20 cellular contexts compared by ENCODE assay signal in genomic region chr2:18242716-18243115, GRCh38.
"Had no signal": no experiment of that assay in that cellular context is flagged by ENCODE, and none has a peak within 500 bp of the region (broad histone marks: within the 10 kb centered on the region; RNA-seq: fewer than 3 reads in every experiment).

No MANE protein-coding gene starts in this region.

- DNase-seq: KBM-7, MV-4-11, NCI-H1048, NCI-H1105, NCI-H1417, NCI-H1436 treated with DMSO at 0.1 percent for 48 hours, NCI-H1694, NCI-H187 treated with DMSO at 0.1 percent for 48 hours, NCI-H2029 treated with DMSO at 0.1 percent for 48 hours, NCI-H2171 treated with DMSO at 0.1 percent for 48 hours, NCI-H345, NCI-H446 treated with DMSO at 0.1 percent for 48 hours, NCI-H510A treated with DMSO at 0.1 percent for 48 hours, NCI-H69, NCI-H774, OCI-M1, PC-9, Peyer's patch, Right ventricle myocardium superior, SIG-M5 had no signal
